34 cellular contexts compared by ENCODE assay signal in genomic region chr9:135649508-135649907, GRCh38. TPM values are rescaled to one million over a fixed set of nuclear protein-coding genes. Genes with fewer than 3 reads are reported as not detected.
"Had no signal": no experiment of that assay in that cellular context is flagged by ENCODE, and none has a peak within 500 bp of the region (broad histone marks: within the 10 kb centered on the region; RNA-seq: fewer than 3 reads in every experiment).

No MANE protein-coding gene starts in this region.

- ATAC-seq: activated T-helper 17 cell treated with anti-CD3 and anti-CD28 coated beads, Interleukin-2, amount 50 U/mL, for 72 hours; Panc1; Right ventricle myocardium inferior had no signal

- FAIRE-seq: astrocyte, TTC549 had no signal

- H3K36me3 Mint-ChIP-seq: brain had no signal

- H3K27ac Mint-ChIP-seq: activated CD4-positive, alpha-beta memory T cell treated with anti-CD3 and anti-CD28 coated beads, Interleukin-2, amount 10 ng/mL, durations not matched to agents 7 days and 5 days; activated naive CD4-positive, alpha-beta T cell treated with anti-CD3 and anti-CD28 coated beads for 36 hours; activated naive CD8-positive, alpha-beta T cell; activated T-helper 17 cell treated with anti-CD3 and anti-CD28 coated beads, Interleukin-2, amount 50 U/mL, for 72 hours; brain; T-helper 1 cell treated with Interleukin-12 subunit alpha and Interleukin-12 subunit beta and Interleukin-4 antibody, amounts not matched to agents 30 μg/mL and 1 μg/mL, for 36 hours had no signal

- DNase-seq: activated CD4-positive, alpha-beta memory T cell treated with anti-CD3 and anti-CD28 coated beads, Interleukin-2, amount 10 ng/mL, durations not matched to agents 7 days and 5 days; activated CD4-positive, alpha-beta T cell treated with anti-CD3 and anti-CD28 coated beads, Interleukin-2, amount 50 U/mL, for 1 hour; activated CD4-positive, CD25-positive, alpha-beta regulatory T cell; activated gamma-delta T cell; activated naive CD4-positive, alpha-beta T cell treated with anti-CD3 and anti-CD28 coated beads for 36 hours; activated T-cell treated with anti-CD3 and anti-CD28 coated beads for 4 hours; activated T-cell treated with anti-CD3 and anti-CD28 coated beads, Interleukin-2, amount 50 U/mL, for 48 hours; amygdala; NCI-H1092 treated with DMSO at 0.1 percent for 48 hours; NCI-H1417 treated with DMSO at 0.1 percent for 48 hours; NCI-H1694; NCI-H2029; NCI-H2107; NCI-H345; NCI-H510A; NCI-H526 treated with DMSO at 0.1 percent for 48 hours; NCI-H82; OCI-M1; RPMI8226; SJCRH30; SK-N-SH; SW 1271 had no signal

- H3K4me1 ChIP-seq: SJCRH30 had no signal

- H3K27me3 ChIP-seq: SJCRH30 had no signal

- H3K9ac ChIP-seq: KMS-11, SK-N-SH had no signal

- H3K4me2 ChIP-seq: KMS-11, SK-N-SH had no signal

- H3K9me3 ChIP-seq: SK-N-SH had no signal

- H3K4me1 Mint-ChIP-seq: activated CD4-positive, alpha-beta memory T cell treated with anti-CD3 and anti-CD28 coated beads, Interleukin-2, amount 10 ng/mL, durations not matched to agents 7 days and 5 days; activated T-helper 17 cell treated with anti-CD3 and anti-CD28 coated beads, Interleukin-2, amount 50 U/mL, for 72 hours; brain; central memory CD8-positive, alpha-beta T cell had no signal

- H3K4me3 Mint-ChIP-seq: activated CD4-positive, alpha-beta memory T cell treated with anti-CD3 and anti-CD28 coated beads, Interleukin-2, amount 10 ng/mL, durations not matched to agents 7 days and 5 days; activated naive CD4-positive, alpha-beta T cell treated with anti-CD3 and anti-CD28 coated beads for 36 hours; activated naive CD8-positive, alpha-beta T cell; activated T-helper 17 cell treated with anti-CD3 and anti-CD28 coated beads, Interleukin-2, amount 50 U/mL, for 72 hours; brain; central memory CD8-positive, alpha-beta T cell; T-helper 1 cell treated with Interleukin-12 subunit alpha and Interleukin-12 subunit beta and Interleukin-4 antibody, amounts not matched to agents 30 μg/mL and 1 μg/mL, for 36 hours had no signal

- H3K4me3 ChIP-seq: SJCRH30 had no signal

- H3K36me3 ChIP-seq: SJCRH30 had no signal

- H3K27ac ChIP-seq: KMS-11, SJCRH30 had no signal

RNA-seq across cellular contexts. Expression of gene GLT6D1, which starts 10.2 kb away (rescaled TPM):
- total RNA-seq: activated CD4-positive, alpha-beta memory T cell treated with anti-CD3 and anti-CD28 coated beads, Interleukin-2, amount 10 ng/mL, durations not matched to agents 7 days and 5 days; activated CD8-positive, alpha-beta memory T cell treated with anti-CD3 and anti-CD28 coated beads for 36 hours; activated naive CD4-positive, alpha-beta T cell treated with anti-CD3 and anti-CD28 coated beads for 36 hours; activated T-helper 17 cell treated with anti-CD3 and anti-CD28 coated beads, Interleukin-2, amount 50 U/mL, for 72 hours; astrocyte; MCF 10A; Right ventricle myocardium inferior; SJCRH30 had no signal
- polyA plus RNA-seq: SK-N-SH had no signal

RNA-seq across cellular contexts. Expression of gene LCN9, which starts 13.6 kb away (rescaled TPM):
- total RNA-seq: activated CD4-positive, alpha-beta memory T cell treated with anti-CD3 and anti-CD28 coated beads, Interleukin-2, amount 10 ng/mL, durations not matched to agents 7 days and 5 days; activated CD8-positive, alpha-beta memory T cell treated with anti-CD3 and anti-CD28 coated beads for 36 hours; activated naive CD4-positive, alpha-beta T cell treated with anti-CD3 and anti-CD28 coated beads for 36 hours; activated T-helper 17 cell treated with anti-CD3 and anti-CD28 coated beads, Interleukin-2, amount 50 U/mL, for 72 hours; MCF 10A; Right ventricle myocardium inferior; SJCRH30 had no signal
- polyA plus RNA-seq: SK-N-SH had no signal

RNA-seq across cellular contexts. Expression of gene SOHLH1, which starts 49.8 kb away (rescaled TPM):
- total RNA-seq: activated CD4-positive, alpha-beta memory T cell treated with anti-CD3 and anti-CD28 coated beads, Interleukin-2, amount 10 ng/mL, durations not matched to agents 7 days and 5 days; activated CD8-positive, alpha-beta memory T cell treated with anti-CD3 and anti-CD28 coated beads for 36 hours; activated naive CD4-positive, alpha-beta T cell treated with anti-CD3 and anti-CD28 coated beads for 36 hours; activated T-helper 17 cell treated with anti-CD3 and anti-CD28 coated beads, Interleukin-2, amount 50 U/mL, for 72 hours; astrocyte; MCF 10A; Right ventricle myocardium inferior had no signal
- polyA plus RNA-seq: SK-N-SH had no signal

RNA-seq across cellular contexts. Expression of gene KCNT1, which starts 52.5 kb away (rescaled TPM):
- total RNA-seq: activated CD8-positive, alpha-beta memory T cell treated with anti-CD3 and anti-CD28 coated beads for 36 hours; activated naive CD4-positive, alpha-beta T cell treated with anti-CD3 and anti-CD28 coated beads for 36 hours; activated T-helper 17 cell treated with anti-CD3 and anti-CD28 coated beads, Interleukin-2, amount 50 U/mL, for 72 hours; astrocyte; MCF 10A had no signal
